ENCODE assay signal across 16 cellular contexts in genomic region chr3:61591300-61591699, GRCh38. TPM values are rescaled to one million over a fixed set of nuclear protein-coding genes. Genes with fewer than 3 reads are reported as not detected.
DNase-seq lines count a peak whose midpoint lies in the region; ATAC-seq and TF ChIP-seq lines count a peak whose summit lies in the region.
"Had no signal": no experiment of that assay in that cellular context is flagged by ENCODE, and none has a peak within 500 bp of the region (broad histone marks: within the 10 kb centered on the region; RNA-seq: fewer than 3 reads in every experiment).

No MANE protein-coding gene starts in this region.

- H3F3A ChIP-seq in GM23338 (replicated peaks; ENCODE audit: low read depth), result 0 out of 2 replicates have a peak, but pooled peaks cover 3% of the 10 kb centered on the region

- H3K14ac ChIP-seq in IMR-90 (replicated peaks; ENCODE audit: low read depth, low read length) (0 out of 2 replicates have a peak overlapping the region, but pooled peaks have one; percentile 35), trophoblast cell (ENCODE audit: low read length) (no peak overlapping the region)

- no peak overlapping the region for H4K8ac ChIP-seq in IMR-90 (ENCODE audit: low read depth in 2 of 2, low read length in 2 of 2)
- H4K8ac ChIP-seq in trophoblast cell (ENCODE audit: low read depth, low read length), result no peak overlapping the region

- H2BK20ac ChIP-seq in IMR-90 (ENCODE audit: low read depth, low read length), result no peak overlapping the region

- no peak overlapping the region for H2BK5ac ChIP-seq in IMR-90 (ENCODE audit: low read depth, low read length, poor library complexity, severe bottlenecking)
- H2BK5ac ChIP-seq in trophoblast cell (ENCODE audit: low read depth, low read length, poor library complexity), result no peak overlapping the region

- peaks cover 35 to 76% of the 10 kb centered on the region in 2 experiments for H3K79me1 ChIP-seq in IMR-90 (ENCODE audit: low read depth in 1 of 2, low read length in 2 of 2)
- H3K79me1 ChIP-seq in trophoblast cell (ENCODE audit: low read length), result no peaks in the 10 kb centered on the region

- H3K4me1 Mint-ChIP-seq in GM23338, result peaks cover 58% of the 10 kb centered on the region
- no peaks in the 10 kb centered on the region for H3K4me1 Mint-ChIP-seq in activated B cell treated with CpG ODN at 0.5 μM for 24 hours
- H3K4me1 Mint-ChIP-seq: CD4-positive, alpha-beta memory T cell had no signal

- H3K9ac ChIP-seq in IMR-90 (ENCODE audit: low read depth, low read length) (no peak overlapping the region), trophoblast cell (ENCODE audit: low read length) (no peak overlapping the region)

- H3K36me3 ChIP-seq in GM23338 (ENCODE audit: insufficient read depth), result 0 out of 2 replicates have a peak, but pooled peaks cover 4% of the 10 kb centered on the region
- H3K36me3 ChIP-seq in IMR-90 (ENCODE audit: control insufficient read depth, insufficient read depth, low read length), result no peaks in the 10 kb centered on the region
- no peaks in the 10 kb centered on the region for H3K36me3 ChIP-seq in trophoblast cell (ENCODE audit: control insufficient read depth in 1 of 2, insufficient read depth in 2 of 2, low read length in 2 of 2)
- H3K36me3 ChIP-seq: HAP-1 had no signal

- H3K4ac ChIP-seq in IMR-90 (ENCODE audit: low read depth, low read length) (0 out of 2 replicates have a peak overlapping the region, but pooled peaks have one; percentile 15), trophoblast cell (ENCODE audit: low read depth, low read length) (peak overlapping the region; percentile 14)

- H3K27ac ChIP-seq in GM23338 (ENCODE audit: low read depth) (0 out of 2 replicates have a peak overlapping the region, but pooled peaks have one; percentile 30), IMR-90 (ENCODE audit: insufficient read depth, low read length) (no peak overlapping the region), trophoblast cell (ENCODE audit: low read depth, low read length) (no peak overlapping the region)

- ATAC-seq in GM23338 (no peak), IMR-90 (ENCODE audit: low read depth) (no peak), activated B cell treated with CpG ODN at 0.5 μM for 24 hours (ENCODE audit: low read depth) (no peak)

- H3K4me2 ChIP-seq in GM23338 (no peak overlapping the region), IMR-90 (ENCODE audit: low read depth, low read length) (no peak overlapping the region), trophoblast cell (ENCODE audit: low read length) (no peak overlapping the region)

- no peak overlapping the region for H4K5ac ChIP-seq in IMR-90 (ENCODE audit: low read depth, low read length)

- no peaks in the 10 kb centered on the region for H3K27me3 ChIP-seq in GM23338 (ENCODE audit: insufficient read depth)
- H3K27me3 ChIP-seq in IMR-90 (ENCODE audit: control insufficient read depth, insufficient read depth, low read length), result no peaks in the 10 kb centered on the region
- H3K27me3 ChIP-seq in trophoblast cell (ENCODE audit: insufficient read depth, low read length), result no peaks in the 10 kb centered on the region

- H3K79me2 ChIP-seq in GM23338 (replicated peaks; ENCODE audit: insufficient read depth), result peaks cover 100% of the 10 kb centered on the region
- H3K79me2 ChIP-seq in trophoblast cell (ENCODE audit: control insufficient read depth, insufficient read depth, low read length, poor library complexity), result no peaks in the 10 kb centered on the region

- no peak for TF ChIP-seq RAD21 in IMR-90 (IDR thresholded peaks at IDR 0.05; ENCODE audit: low read length)

- BruUV-seq in IMR-90 (replicated peaks; lab: Mats Ljungman, UMichigan), result no TSS peak

- H3K9me3 ChIP-seq in IMR-90 (ENCODE audit: control insufficient read depth, insufficient read depth, low read length) (no peaks in the 10 kb centered on the region), trophoblast cell (ENCODE audit: insufficient read depth, low read depth, low read length) (no peaks in the 10 kb centered on the region)
- H3K9me3 ChIP-seq: HAP-1 had no signal

- no peak overlapping the region for H2AK5ac ChIP-seq in IMR-90 (ENCODE audit: low read depth, low read length)
- no peak overlapping the region for H2AK5ac ChIP-seq in trophoblast cell (ENCODE audit: low read length)

- H3K27ac Mint-ChIP-seq in GM23338 (peak overlapping the region; percentile 29; the same call in 1 of the 2 replicates), activated B cell treated with CpG ODN at 0.5 μM for 24 hours (peak overlapping the region; percentile 24)
- H3K27ac Mint-ChIP-seq: CD4-positive, alpha-beta memory T cell; HFFc6 had no signal

- peaks cover 47% of the 10 kb centered on the region for H3K4me1 ChIP-seq in GM23338 (ENCODE audit: insufficient read depth)
- peaks cover 15% of the 10 kb centered on the region for H3K4me1 ChIP-seq in IMR-90 (ENCODE audit: control insufficient read depth, insufficient read depth, low read length)
- no peaks in the 10 kb centered on the region for H3K4me1 ChIP-seq in trophoblast cell (ENCODE audit: control insufficient read depth in 1 of 2, insufficient read depth in 2 of 2, low read length in 2 of 2)
- H3K4me1 ChIP-seq: HAP-1 had no signal

- H3K27me3 Mint-ChIP-seq in GM23338 (ENCODE audit: insufficient read depth, low read depth, poor library complexity) (peaks cover 7% of the 10 kb centered on the region), activated B cell treated with CpG ODN at 0.5 μM for 24 hours (peaks cover 2% of the 10 kb centered on the region)

- peaks cover 28% of the 10 kb centered on the region for H3K36me3 Mint-ChIP-seq in GM23338 (ENCODE audit: low read depth)
- H3K36me3 Mint-ChIP-seq in activated B cell treated with CpG ODN at 0.5 μM for 24 hours (ENCODE audit: low read depth), result no peaks in the 10 kb centered on the region
- H3K36me3 Mint-ChIP-seq: CD4-positive, alpha-beta memory T cell had no signal

- POLR2A ChIA-PET in IMR-90 (lab: Charles Lee; ENCODE audit: unreplicated experiment) (no interaction called here), activated B cell treated with CpG ODN at 0.5 μM for 24 hours (lab: Charles Lee) (no interaction called here)

- no peak overlapping the region for H2AFZ ChIP-seq in GM23338
- H2AFZ ChIP-seq in IMR-90 (replicated peaks; ENCODE audit: low read length, poor library complexity), result no peak overlapping the region
- no peak overlapping the region for H2AFZ ChIP-seq in trophoblast cell (ENCODE audit: insufficient read depth, low read length, poor library complexity)

- TF ChIP-seq POLR2A in IMR-90 (IDR thresholded peaks at IDR 0.05; ENCODE audit: low read depth, low read length), result no peak

- TF ChIP-seq CTCF in GM23338 (conservative IDR thresholded peaks at IDR 0.05; ENCODE audit: low read depth in 2 of 2), result no peak
- TF ChIP-seq CTCF in IMR-90 (conservative IDR thresholded peaks at IDR 0.05; ENCODE audit: low read depth, low read length), result no peak
- TF ChIP-seq CTCF in activated B cell treated with CpG ODN at 0.5 μM for 24 hours (IDR thresholded peaks at IDR 0.05), result no peak

- no peak overlapping the region for H4K91ac ChIP-seq in IMR-90 (ENCODE audit: insufficient read depth, low read depth, low read length)
- no peak overlapping the region for H4K91ac ChIP-seq in trophoblast cell (ENCODE audit: low read depth, low read length)

- H3K4me3 Mint-ChIP-seq in GM23338, result no peak overlapping the region
- H3K4me3 Mint-ChIP-seq in activated B cell treated with CpG ODN at 0.5 μM for 24 hours, result no peak overlapping the region
- H3K4me3 Mint-ChIP-seq: CD4-positive, alpha-beta memory T cell; HFFc6 had no signal

- H3K18ac ChIP-seq in IMR-90 (ENCODE audit: low read depth, low read length) (no peak overlapping the region), trophoblast cell (ENCODE audit: low read length) (no peak overlapping the region)

- in situ Hi-C loops in IMR-90 (cut with MboI; ENCODE audit: low sequenced_read_pairs), result no loop called here

- H3K4me3 ChIP-seq in GM23338, result no peak overlapping the region
- H3K4me3 ChIP-seq in IMR-90 (ENCODE audit: insufficient read depth, low read depth, low read length), result no peak overlapping the region
- H3K4me3 ChIP-seq in trophoblast cell (ENCODE audit: low read depth, low read length), result no peak overlapping the region
- H3K4me3 ChIP-seq: HAP-1 had no signal

- intact Hi-C loops in IMR-90 (cut with micrococcal nuclease) (no loop called here), activated B cell treated with CpG ODN at 0.5 μM for 24 hours (cut with micrococcal nuclease) (no loop called here)

- DNase-seq in GM23338 (ENCODE audit: low spot score) (no peak), IMR-90 (no peak), activated B cell treated with CpG ODN at 0.5 μM for 24 hours (no peak), trophoblast cell (no peak), NCI-H2081 (lab: John Stamatoyannopoulos, UW) (no peak), HPDE6-E6E7 (ENCODE audit: extremely low spot score) (no peak)
- DNase-seq: C1 segment of cervical spinal cord; Calu3; CD4-positive, alpha-beta memory T cell; COR-L47; DMS53; DMS79 treated with DMSO at 0.1 percent for 48 hours; GF-D8; GOT3; HFFc6 had no signal

- H3K23ac ChIP-seq in IMR-90 (ENCODE audit: low read depth, low read length), result peak overlapping the region; percentile 5; the same call in 1 of the 2 replicates
- H3K23ac ChIP-seq in trophoblast cell (ENCODE audit: low read length), result no peak overlapping the region

- no peak overlapping the region for H2BK15ac ChIP-seq in IMR-90 (ENCODE audit: low read depth, low read length)

- no peak overlapping the region for H2BK12ac ChIP-seq in trophoblast cell (ENCODE audit: low read length)

- H2BK120ac ChIP-seq in IMR-90 (ENCODE audit: low read depth, low read length), result no peak overlapping the region
- no peak overlapping the region for H2BK120ac ChIP-seq in trophoblast cell (ENCODE audit: insufficient read depth, low read length, poor library complexity)

- H4K12ac ChIP-seq in trophoblast cell (ENCODE audit: low read depth, low read length), result no peak overlapping the region

- no peak overlapping the region for H2AK9ac ChIP-seq in IMR-90 (replicated peaks; ENCODE audit: low read depth, low read length, poor library complexity)

- H4K20me1 ChIP-seq in GM23338 (replicated peaks; ENCODE audit: insufficient read depth), result peaks cover 69% of the 10 kb centered on the region
- 0 out of 2 replicates have a peak, but pooled peaks cover 4% of the 10 kb centered on the region for H4K20me1 ChIP-seq in IMR-90 (ENCODE audit: insufficient read depth, low read length)

- peaks cover 14% of the 10 kb centered on the region for H3K9me1 ChIP-seq in IMR-90 (ENCODE audit: insufficient read depth, low read length)

- dilution Hi-C loops in IMR-90 (cut with HindIII; ENCODE audit: low sequenced_read_pairs, unreplicated experiment), result no loop called here

- H3K9me2 ChIP-seq in GM23338 (ENCODE audit: insufficient read depth), result no peaks in the 10 kb centered on the region

- H3K56ac ChIP-seq in IMR-90 (ENCODE audit: extremely low read depth, insufficient read depth, low read length), result no peak overlapping the region

- CTCF ChIA-PET in IMR-90 (lab: Yijun Ruan, JAX), result no interaction called here
- CTCF ChIA-PET in activated B cell treated with CpG ODN at 0.5 μM for 24 hours (lab: Charles Lee), result no interaction called here

- H3K9me3 Mint-ChIP-seq in GM23338 (no peaks in the 10 kb centered on the region), activated B cell treated with CpG ODN at 0.5 μM for 24 hours (no peaks in the 10 kb centered on the region)

RNA-seq across cellular contexts. Expression of gene PTPRG, which starts 29.9 kb away (rescaled TPM):
- total RNA-seq in GM23338 (2014; rRNA removed; shearing (Covaris generic)), result 117 and 131 TPM in 2 replicates
- 18.4 and 24.4 TPM in 2 replicates for polyA plus RNA-seq in GM23338 (2016; fragmentation: Nextera tagmentation; extraction: Ambion mirVana)
- total RNA-seq in IMR-90 (2012; rRNA removed), result 24.7 and 31.0 TPM in 2 replicates
- polyA plus RNA-seq in IMR-90 (2012; rRNA removed), result 6.8 and 7.7 TPM in 2 replicates
- polyA plus RNA-seq in IMR-90 (2012; cell fraction: cytosol; rRNA removed), result 3.8 and 7.2 TPM in 2 replicates
- 4.8 and 6.9 TPM in 2 replicates for polyA plus RNA-seq in IMR-90 (2012; cell fraction: nucleus; rRNA removed; ENCODE audit: low replicate concordance)
- 0.22 and 0.56 TPM in 2 replicates for total RNA-seq in activated B cell treated with CpG ODN at 0.5 μM for 24 hours
- 11.0 and 11.9 TPM in 2 replicates for polyA plus RNA-seq in trophoblast cell (2013)
- total RNA-seq: CD4-positive, alpha-beta memory T cell had no signal
- polyA plus RNA-seq: CD4-positive, alpha-beta memory T cell had no signal

Comparison
In these comparisons a context has a peak if more than half of its experiments do, and no peak if none do; other contexts are left out.
1. RNA of gene PTPRG, which starts 29.9 kb away (total RNA-seq): 117 to 131 TPM in GM23338 and 24.7 to 31.0 TPM in IMR-90; 0.22 to 0.56 TPM in activated B cell treated with CpG ODN at 0.5 μM for 24 hours; every median in the first group is over 10 times any median in the second.